In the genomic region with DNA sequence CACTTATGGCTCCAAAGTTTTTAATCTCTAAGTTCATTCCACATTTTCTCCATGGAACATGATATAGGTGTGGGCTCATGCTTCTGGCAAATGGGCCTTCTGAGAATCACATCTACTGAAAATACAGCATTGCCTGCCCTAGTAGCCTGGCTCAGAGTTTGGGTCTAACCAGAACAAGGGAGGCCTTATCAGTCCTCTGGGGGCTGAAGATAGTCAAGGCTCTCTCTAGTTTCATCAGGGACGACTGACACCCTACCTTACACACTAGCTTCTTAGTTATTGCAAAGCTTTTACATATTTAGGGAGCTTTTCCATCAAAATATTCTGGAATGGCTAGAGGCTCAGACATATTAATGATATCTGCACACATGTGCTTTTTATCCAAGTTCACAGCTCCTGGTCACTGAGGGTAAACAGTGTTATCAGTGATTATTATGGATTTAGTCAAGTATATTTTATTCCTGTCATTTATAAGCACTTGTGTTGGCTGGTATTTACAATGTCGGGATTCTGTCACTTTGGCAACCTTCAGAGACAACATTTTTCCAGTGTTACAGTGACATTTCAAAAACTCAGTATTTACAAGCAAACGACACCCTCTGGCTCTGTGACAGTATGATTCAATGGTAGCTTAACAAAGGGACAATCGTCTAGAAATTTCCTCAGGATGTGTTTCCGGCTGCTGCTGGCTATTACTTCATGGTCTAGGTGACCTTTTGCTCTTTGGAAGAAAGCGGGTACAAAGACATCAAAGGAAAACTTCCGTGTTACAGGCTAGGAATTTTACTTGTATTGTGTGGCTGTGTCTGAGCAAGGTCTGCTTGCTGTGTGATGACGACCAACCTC, we compare ENCODE assay signal across 14 cellular contexts.
DNase-seq lines count a peak whose midpoint lies in the region; ATAC-seq and TF ChIP-seq lines count a peak whose summit lies in the region.
"Had no signal": no experiment of that assay in that cellular context is flagged by ENCODE, and none has a peak within 500 bp of the region (broad histone marks: within the 10 kb centered on the region; RNA-seq: fewer than 3 reads in every experiment).

No MANE protein-coding gene starts in this region.

- TF ChIP-seq CTCF in breast epithelium (IDR thresholded peaks at IDR 0.05) (no peak), mammary epithelial cell (conservative IDR thresholded peaks at IDR 0.05 in 1 of 2, IDR thresholded peaks at IDR 0.05 in 1 of 2; ENCODE audit: extremely low read depth in 1 of 2, insufficient read depth in 1 of 2, low read depth in 1 of 2, low read length in 2 of 2) (no peak)

- no peak overlapping the region for H4K12ac ChIP-seq in trophoblast cell (ENCODE audit: low read depth, low read length)

- no peaks in the 10 kb centered on the region for H3K4me1 ChIP-seq in breast epithelium
- no peaks in the 10 kb centered on the region for H3K4me1 ChIP-seq in mammary epithelial cell (ENCODE audit: insufficient read depth, low read length)
- peaks cover 7 to 20% of the 10 kb centered on the region in 2 experiments for H3K4me1 ChIP-seq in trophoblast cell (ENCODE audit: control insufficient read depth in 1 of 2, insufficient read depth in 2 of 2, low read length in 2 of 2)
- H3K4me1 ChIP-seq: HAP-1 had no signal

- ATAC-seq in left ventricle myocardium superior: peak; percentile 71
- no peak for ATAC-seq in GM18873 (IDR thresholded peaks at IDR 0.05; ENCODE audit: low FRiP score, unreplicated experiment)
- ATAC-seq in HG02970 (IDR thresholded peaks at IDR 0.05; ENCODE audit: low FRiP score, unreplicated experiment): no peak
- ATAC-seq: stimulated activated naive CD8-positive, alpha-beta T cell treated with anti-CD3 and anti-CD28 coated beads, Interleukin-15, Interleukin-2, amounts not matched to agents 100 U/mL and 50 U/mL, for 24 hours had no signal

- no peaks in the 10 kb centered on the region for H4K20me1 ChIP-seq in mammary epithelial cell (ENCODE audit: insufficient read depth, low read length)

- H3K4ac ChIP-seq in trophoblast cell (ENCODE audit: low read depth, low read length): peak overlapping the region; percentile 30

- TF ChIP-seq POLR2A in breast epithelium (IDR thresholded peaks at IDR 0.05): no peak

- dilution Hi-C loops in mammary epithelial cell (cut with HindIII; ENCODE audit: low sequenced_read_pairs): no loop called here

- H3K4me3 ChIP-seq in breast epithelium (no peak overlapping the region), mammary epithelial cell (replicated peaks in 1 of 3; ENCODE audit: insufficient read depth in 1 of 3, low read depth in 2 of 3, low read length in 3 of 3) (no peak overlapping the region), trophoblast cell (ENCODE audit: low read depth, low read length) (no peak overlapping the region)
- H3K4me3 ChIP-seq: HAP-1 had no signal

- H3K27ac ChIP-seq in breast epithelium: peak overlapping the region; percentile 48 to 68
- no peak overlapping the region for H3K27ac ChIP-seq in mammary epithelial cell (ENCODE audit: insufficient read depth, low read depth, low read length)
- peak overlapping the region; percentile 61 for H3K27ac ChIP-seq in trophoblast cell (ENCODE audit: low read depth, low read length)
- H3K27ac ChIP-seq: 22Rv1, VCaP had no signal

- no TSS peak for BruUV-seq in mammary epithelial cell (replicated peaks; lab: Mats Ljungman, UMichigan)

- H3K79me1 ChIP-seq in trophoblast cell (ENCODE audit: low read length): peaks cover 6% of the 10 kb centered on the region

- H3K4me2 ChIP-seq in mammary epithelial cell (ENCODE audit: insufficient read depth, low read depth, low read length) (no peak overlapping the region), trophoblast cell (ENCODE audit: low read length) (no peak overlapping the region)

- CTCF ChIA-PET in mammary epithelial cell (lab: Charles Lee; ENCODE audit: low non-redundant PET): interaction anchor here (0.6 kb wide), 1 partner anchor 8 kb away, joined by 3 read pairs; no protein-coding TSS in a partner anchor

- WGBS in mammary epithelial cell (ENCODE audit: low coverage, missing lambda C conversion rate): 72% methylated on average over 8 of the region's 8 CpGs
- no CpG with 5 or more reads among the region's 8 CpGs for WGBS in trophoblast cell (ENCODE audit: extremely low coverage, insufficient coverage, insufficient read length)

- no peak overlapping the region for H4K8ac ChIP-seq in trophoblast cell (ENCODE audit: low read depth, low read length)

- H2AFZ ChIP-seq in mammary epithelial cell (ENCODE audit: low read depth, low read length) (no peak overlapping the region), trophoblast cell (ENCODE audit: insufficient read depth, low read length, poor library complexity) (no peak overlapping the region)

- H3K23ac ChIP-seq in trophoblast cell (ENCODE audit: low read length): no peak overlapping the region

- no peak overlapping the region for H2AK5ac ChIP-seq in trophoblast cell (ENCODE audit: low read length)

- H3K18ac ChIP-seq in trophoblast cell (ENCODE audit: low read length): no peak overlapping the region

- H3K36me3 ChIP-seq in breast epithelium (no peaks in the 10 kb centered on the region), mammary epithelial cell (ENCODE audit: insufficient read depth, low read length) (no peaks in the 10 kb centered on the region), trophoblast cell (ENCODE audit: control insufficient read depth in 1 of 2, insufficient read depth in 2 of 2, low read length in 2 of 2) (peaks cover 0 to 11% of the 10 kb centered on the region in 2 experiments)
- H3K36me3 ChIP-seq: HAP-1 had no signal

- in situ Hi-C loops in mammary epithelial cell (cut with MboI; ENCODE audit: low sequenced_read_pairs in 2 of 2): no loop called here

- no peak for DNase-seq in breast epithelium (ENCODE audit: low spot score in 2 of 2)
- no peak for DNase-seq in mammary epithelial cell
- DNase-seq in left ventricle myocardium superior: no peak
- no peak for DNase-seq in trophoblast cell
- DNase-seq in NCI-H1417 treated with DMSO at 0.1 percent for 48 hours (lab: John Stamatoyannopoulos, UW): no peak
- no peak for DNase-seq in dedifferentiated amniotic fluid mesenchymal stem cell (ENCODE audit: extremely low spot score)
- DNase-seq: glutamatergic neuron; MM.1S; stimulated activated naive CD8-positive, alpha-beta T cell treated with anti-CD3 and anti-CD28 coated beads, Interleukin-15, Interleukin-2, amounts not matched to agents 100 U/mL and 50 U/mL, for 24 hours had no signal

- no peaks in the 10 kb centered on the region for H3K79me2 ChIP-seq in mammary epithelial cell (ENCODE audit: insufficient read depth, low read length)
- no peaks in the 10 kb centered on the region for H3K79me2 ChIP-seq in trophoblast cell (ENCODE audit: control insufficient read depth, insufficient read depth, low read length, poor library complexity)

- H4K91ac ChIP-seq in trophoblast cell (ENCODE audit: low read depth, low read length): peak overlapping the region; percentile 25

- H3K9ac ChIP-seq in mammary epithelial cell (ENCODE audit: insufficient read depth, low read length) (no peak overlapping the region), trophoblast cell (ENCODE audit: low read length) (no peak overlapping the region)

- peak overlapping the region; percentile 22 for H2BK5ac ChIP-seq in trophoblast cell (ENCODE audit: low read depth, low read length, poor library complexity)

- H3K14ac ChIP-seq in trophoblast cell (ENCODE audit: low read length): no peak overlapping the region

- intact Hi-C loops in breast epithelium (cut with DNase I; ENCODE audit: low total_unique reads): no loop called here
- intact Hi-C loops in mammary epithelial cell (cut with micrococcal nuclease): loop anchor here (10.0 kb wide), 1 partner anchor 1187 kb away; no protein-coding TSS in a partner anchor
- intact Hi-C loops in left ventricle myocardium superior (cut with micrococcal nuclease): no loop called here

- H2BK12ac ChIP-seq in trophoblast cell (ENCODE audit: low read length): no peak overlapping the region

- H3K9me3 ChIP-seq in breast epithelium: peaks cover 0 to 12% of the 10 kb centered on the region in 2 donors
- H3K9me3 ChIP-seq in mammary epithelial cell (replicated peaks; ENCODE audit: insufficient read depth, low read length): no peaks in the 10 kb centered on the region
- no peaks in the 10 kb centered on the region for H3K9me3 ChIP-seq in trophoblast cell (ENCODE audit: insufficient read depth, low read depth, low read length)

- peak overlapping the region; percentile 8 for H2BK120ac ChIP-seq in trophoblast cell (ENCODE audit: insufficient read depth, low read length, poor library complexity)

- H3K27me3 ChIP-seq in breast epithelium (no peaks in the 10 kb centered on the region), mammary epithelial cell (ENCODE audit: insufficient read depth, low read length) (no peaks in the 10 kb centered on the region), trophoblast cell (ENCODE audit: insufficient read depth, low read length) (no peaks in the 10 kb centered on the region)
